Comparison of ENCODE assay signal across 8 cellular contexts in the genomic region with DNA sequence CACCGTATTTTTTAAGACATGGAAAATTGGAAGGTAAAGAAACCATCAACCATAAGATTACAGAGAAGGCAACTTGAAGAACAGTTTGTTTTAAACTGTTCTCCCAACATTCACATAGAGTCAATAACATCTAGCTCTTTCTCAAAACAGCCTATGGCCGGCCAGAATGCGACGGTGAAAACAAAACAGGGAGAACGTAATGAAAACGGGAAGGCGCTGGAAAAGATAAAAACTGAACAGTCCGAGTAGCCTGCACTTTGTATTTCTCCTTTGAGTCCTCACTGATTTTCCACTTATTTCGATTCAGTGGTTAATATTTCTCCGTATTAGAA. TPM values are rescaled to one million over a fixed set of nuclear protein-coding genes. Genes with fewer than 3 reads are reported as not detected.
DNase-seq lines count a peak whose midpoint lies in the region; ATAC-seq and TF ChIP-seq lines count a peak whose summit lies in the region.

No MANE protein-coding gene starts in this region.

- H3K27me3 ChIP-seq in BJ (ENCODE audit: control insufficient read depth, insufficient read depth, low read length): no peaks in the 10 kb centered on the region
- no peaks in the 10 kb centered on the region for H3K27me3 ChIP-seq in MG63
- no peaks in the 10 kb centered on the region for H3K27me3 ChIP-seq in naive thymus-derived CD4-positive, alpha-beta T cell (ENCODE audit: control insufficient read depth in 2 of 2, insufficient read depth in 2 of 2, low read length in 2 of 2)

- peaks cover 0 to 8% (median 0%) of the 10 kb centered on the region in 5 donors for H3K27me3 Mint-ChIP-seq in naive thymus-derived CD4-positive, alpha-beta T cell

- H3K4me1 Mint-ChIP-seq in naive thymus-derived CD4-positive, alpha-beta T cell: peaks cover 11 to 28% (median 16%) of the 10 kb centered on the region in 7 donors

- CTCF ChIA-PET in BJ (lab: Yijun Ruan, JAX): interaction anchor here (0.9 to 1.8 kb wide), 4 partner anchors 26 to 260 kb away, joined by 3 to 5 read pairs (median 4); no protein-coding TSS in a partner anchor
- CTCF ChIA-PET in naive thymus-derived CD4-positive, alpha-beta T cell (lab: Charles Lee): interaction anchor here (0.9 to 1.4 kb wide), 2 partner anchors 261 kb away, joined by 3 to 5 read pairs; no protein-coding TSS in a partner anchor

- ATAC-seq in naive thymus-derived CD4-positive, alpha-beta T cell: no peak
- no peak for ATAC-seq in HG03521 (IDR thresholded peaks at IDR 0.05; ENCODE audit: unreplicated experiment)
- no peak for ATAC-seq in GM18498 (IDR thresholded peaks at IDR 0.05; ENCODE audit: unreplicated experiment)

- peaks cover 0 to 5% (median 4%) of the 10 kb centered on the region in 5 donors for H3K36me3 Mint-ChIP-seq in naive thymus-derived CD4-positive, alpha-beta T cell

- intact Hi-C loops in naive thymus-derived CD4-positive, alpha-beta T cell (cut with micrococcal nuclease): loop anchor here (5.0 kb wide), 3 partner anchors 58 to 1002 kb away; no protein-coding TSS in a partner anchor

- H3K36me3 ChIP-seq in BJ (ENCODE audit: control insufficient read depth, insufficient read depth, low read length) (no peaks in the 10 kb centered on the region; the same call in 1 of the 2 replicates), MG63 (no peaks in the 10 kb centered on the region)
- peaks cover 0 to 7% (median 0%) of the 10 kb centered on the region in 3 experiments for H3K36me3 ChIP-seq in naive thymus-derived CD4-positive, alpha-beta T cell (ENCODE audit: control insufficient read depth in 2 of 3, insufficient read depth in 3 of 3, low read length in 3 of 3)

- peaks cover 11 to 16% of the 10 kb centered on the region in 2 donors for H3K4me1 ChIP-seq in naive thymus-derived CD4-positive, alpha-beta T cell (ENCODE audit: control insufficient read depth in 2 of 2, insufficient read depth in 2 of 2, low read length in 2 of 2)

- POLR2A ChIA-PET in BJ (lab: Charles Lee): no interaction called here
- POLR2A ChIA-PET in naive thymus-derived CD4-positive, alpha-beta T cell (lab: Charles Lee): interaction anchor here (1.5 kb wide), 1 partner anchor 67 kb away, joined by 5 read pairs; a partner anchor contains a TSS

- TF ChIP-seq CTCF in BJ (IDR thresholded peaks at IDR 0.05; ENCODE audit: insufficient read depth, low read depth, low read length) (no peak), coronary artery (IDR thresholded peaks at IDR 0.05) (no peak)

- H3K4me3 Mint-ChIP-seq in naive thymus-derived CD4-positive, alpha-beta T cell: peak overlapping the region; percentile 97 to 100 (median 100)

- peak overlapping the region; percentile 87 to 88 for H3K27ac ChIP-seq in coronary artery
- H3K27ac ChIP-seq in naive thymus-derived CD4-positive, alpha-beta T cell (ENCODE audit: low read depth, low read length): peak overlapping the region; percentile 76

- H3K4me3 ChIP-seq in BJ (ENCODE audit: low read depth, low read length) (peak overlapping the region; percentile 81), MG63 (peak overlapping the region; percentile 85), coronary artery (peak overlapping the region; percentile 79)
- H3K4me3 ChIP-seq in naive thymus-derived CD4-positive, alpha-beta T cell (ENCODE audit: low read length): peak overlapping the region; percentile 97

- peak overlapping the region; percentile 83 to 99 (median 97) for H3K27ac Mint-ChIP-seq in naive thymus-derived CD4-positive, alpha-beta T cell

- peaks cover 0 to 2% (median 0%) of the 10 kb centered on the region in 11 donors for H3K9me3 Mint-ChIP-seq in naive thymus-derived CD4-positive, alpha-beta T cell

- DNase-seq in BJ (ENCODE audit: low read depth) (no peak), MG63 (no peak), coronary artery (ENCODE audit: low spot score) (no peak), anterior cingulate cortex (lab: John Stamatoyannopoulos, UW) (no peak)
- no peak for DNase-seq in naive thymus-derived CD4-positive, alpha-beta T cell
- DNase-seq in stimulated activated naive CD4-positive, alpha-beta T cell treated with Interleukin-2 at 50 U/mL for 16 hours (lab: John Stamatoyannopoulos, UW): no peak

- H3K9me3 ChIP-seq in MG63: no peaks in the 10 kb centered on the region
- no peaks in the 10 kb centered on the region for H3K9me3 ChIP-seq in naive thymus-derived CD4-positive, alpha-beta T cell (ENCODE audit: control insufficient read depth in 2 of 3, low read length in 3 of 3)

RNA-seq across cellular contexts. Expression of a gene that starts 0.6 kb away (rescaled TPM):
- polyA plus RNA-seq in BJ (2011; rRNA removed): 40.4 and 42.4 TPM in 2 replicates
- polyA minus RNA-seq in BJ (2011; rRNA and poly(A)+ RNA removed): 27.9 and 32.9 TPM in 2 replicates
- total RNA-seq in MG63 (2014; rRNA removed; shearing (Covaris generic); ENCODE audit: low replicate concordance): 35.1 and 49.8 TPM in 2 replicates
- 10 to 100 TPM; 20.8 to 39.6 (median 26.3) TPM for total RNA-seq in naive thymus-derived CD4-positive, alpha-beta T cell
- polyA plus RNA-seq in naive thymus-derived CD4-positive, alpha-beta T cell: 10 to 100 TPM; 22.9 to 24.5 TPM
